22 cellular contexts compared by ENCODE assay signal in genomic region chr4:15990570-15991285, GRCh38. TPM values are rescaled to one million over a fixed set of nuclear protein-coding genes. Genes with fewer than 3 reads are reported as not detected.
"Had no signal": no experiment of that assay in that cellular context is flagged by ENCODE, and none has a peak within 500 bp of the region (broad histone marks: within the 10 kb centered on the region; RNA-seq: fewer than 3 reads in every experiment).

No MANE protein-coding gene starts in this region.

- H2AFZ ChIP-seq: neural progenitor cell had no signal

- H3K36me3 Mint-ChIP-seq: activated CD8-positive, alpha-beta memory T cell treated with anti-CD3 and anti-CD28 coated beads, Interleukin-2, amount 10 ng/mL, durations not matched to agents 7 days and 5 days; activated naive CD4-positive, alpha-beta T cell treated with anti-CD3 and anti-CD28 coated beads, Interleukin-2, amount 10 ng/mL, durations not matched to agents 7 days and 5 days; naive thymus-derived CD4-positive, alpha-beta T cell; stimulated activated naive B cell treated with anti-CD40 and anti-IgM and Interleukin-4, amounts not matched to agents 10 μg/mL and 1 μg/mL and 100 μg/mL, for 72 hours had no signal

- ATAC-seq: activated CD8-positive, alpha-beta memory T cell treated with anti-CD3 and anti-CD28 coated beads, Interleukin-2, amount 10 ng/mL, durations not matched to agents 7 days and 5 days; activated CD8-positive, alpha-beta T cell treated with anti-CD3 and anti-CD28 coated beads for 36 hours; body of pancreas; naive thymus-derived CD4-positive, alpha-beta T cell; stimulated activated naive B cell treated with anti-CD40 and anti-IgM and Interleukin-4, amounts not matched to agents 10 μg/mL and 1 μg/mL and 100 μg/mL, for 72 hours; T-helper 17 cell had no signal

- H3K4me1 Mint-ChIP-seq: activated naive CD4-positive, alpha-beta T cell treated with anti-CD3 and anti-CD28 coated beads, Interleukin-2, amount 10 ng/mL, durations not matched to agents 7 days and 5 days had no signal

- H3K36me3 ChIP-seq: gastrocnemius medialis, neural progenitor cell had no signal

- H3K27me3 Mint-ChIP-seq: stimulated activated naive B cell treated with anti-CD40 and anti-IgM and Interleukin-4, amounts not matched to agents 10 μg/mL and 1 μg/mL and 100 μg/mL, for 72 hours had no signal

- H3K4me1 ChIP-seq: body of pancreas, esophagus muscularis mucosa, gastrocnemius medialis, left ventricle myocardium inferior, neural progenitor cell had no signal

- DNase-seq: activated CD4-positive, alpha-beta T cell treated with anti-CD3 and anti-CD28 coated beads, Interleukin-2, amount 10 ng/mL, durations not matched to agents 7 days and 5 days; activated CD8-positive, alpha-beta memory T cell treated with anti-CD3 and anti-CD28 coated beads, Interleukin-2, amount 10 ng/mL, durations not matched to agents 7 days and 5 days; activated CD8-positive, alpha-beta T cell treated with anti-CD3 and anti-CD28 coated beads for 36 hours; activated effector memory CD4-positive, alpha-beta T cell treated with anti-CD3 and anti-CD28 coated beads, Interleukin-2, amount 50 U/mL, for 16 hours; activated naive CD4-positive, alpha-beta T cell treated with anti-CD3 and anti-CD28 coated beads, Interleukin-2, amount 10 ng/mL, durations not matched to agents 7 days and 5 days; activated T-cell treated with anti-CD3 and anti-CD28 coated beads for 4 hours; body of pancreas; dermis blood vessel endothelial cell; effector memory CD4-positive, alpha-beta T cell; gastrocnemius medialis; hippocampal formation; left ventricle myocardium inferior; naive thymus-derived CD4-positive, alpha-beta T cell; stimulated activated CD4-positive, alpha-beta T cell treated with anti-CD3 and anti-CD28 coated beads, Interleukin-2, amount 100 ng/mL, for 48 hours; stimulated activated CD8-positive, alpha-beta memory T cell treated with anti-CD3 and anti-CD28 coated beads, Interleukin-4, amount 100 ng/mL, for 48 hours; stimulated activated naive B cell treated with anti-CD40 and anti-IgM and Interleukin-4, amounts not matched to agents 10 μg/mL and 1 μg/mL and 100 μg/mL, for 72 hours; T-helper 17 cell had no signal

- H3K27ac ChIP-seq: body of pancreas, esophagus muscularis mucosa, gastrocnemius medialis, left ventricle myocardium inferior, neural progenitor cell had no signal

- H3K9me3 Mint-ChIP-seq: activated CD4-positive, alpha-beta T cell treated with anti-CD3 and anti-CD28 coated beads, Interleukin-2, amount 10 ng/mL, durations not matched to agents 7 days and 5 days; activated CD8-positive, alpha-beta T cell treated with anti-CD3 and anti-CD28 coated beads for 36 hours; activated naive CD4-positive, alpha-beta T cell treated with anti-CD3 and anti-CD28 coated beads, Interleukin-2, amount 10 ng/mL, durations not matched to agents 7 days and 5 days; naive thymus-derived CD4-positive, alpha-beta T cell; neural progenitor cell; stimulated activated naive B cell treated with anti-CD40 and anti-IgM and Interleukin-4, amounts not matched to agents 10 μg/mL and 1 μg/mL and 100 μg/mL, for 72 hours had no signal

- H3K27me3 ChIP-seq: body of pancreas, esophagus muscularis mucosa, gastrocnemius medialis, neural progenitor cell had no signal

- H3K9me3 ChIP-seq: body of pancreas, esophagus muscularis mucosa, gastrocnemius medialis, left ventricle myocardium inferior had no signal

- H3K4me3 Mint-ChIP-seq: activated CD4-positive, alpha-beta T cell treated with anti-CD3 and anti-CD28 coated beads, Interleukin-2, amount 10 ng/mL, durations not matched to agents 7 days and 5 days; activated CD8-positive, alpha-beta memory T cell treated with anti-CD3 and anti-CD28 coated beads, Interleukin-2, amount 10 ng/mL, durations not matched to agents 7 days and 5 days; activated CD8-positive, alpha-beta T cell treated with anti-CD3 and anti-CD28 coated beads for 36 hours; activated naive CD4-positive, alpha-beta T cell treated with anti-CD3 and anti-CD28 coated beads, Interleukin-2, amount 10 ng/mL, durations not matched to agents 7 days and 5 days; naive thymus-derived CD4-positive, alpha-beta T cell; neural progenitor cell; stimulated activated naive B cell treated with anti-CD40 and anti-IgM and Interleukin-4, amounts not matched to agents 10 μg/mL and 1 μg/mL and 100 μg/mL, for 72 hours; T-helper 17 cell had no signal

- H3K4me2 ChIP-seq: neural progenitor cell had no signal

- H3K9ac ChIP-seq: neural progenitor cell had no signal

- H3K4me3 ChIP-seq: body of pancreas, esophagus muscularis mucosa, gastrocnemius medialis, left ventricle myocardium inferior, neural progenitor cell had no signal

- H3K27ac Mint-ChIP-seq: activated CD4-positive, alpha-beta T cell treated with anti-CD3 and anti-CD28 coated beads, Interleukin-2, amount 10 ng/mL, durations not matched to agents 7 days and 5 days; activated CD8-positive, alpha-beta memory T cell treated with anti-CD3 and anti-CD28 coated beads, Interleukin-2, amount 10 ng/mL, durations not matched to agents 7 days and 5 days; activated CD8-positive, alpha-beta T cell treated with anti-CD3 and anti-CD28 coated beads for 36 hours; naive thymus-derived CD4-positive, alpha-beta T cell; neural progenitor cell; stimulated activated naive B cell treated with anti-CD40 and anti-IgM and Interleukin-4, amounts not matched to agents 10 μg/mL and 1 μg/mL and 100 μg/mL, for 72 hours; T-helper 17 cell had no signal

RNA-seq across cellular contexts. Expression of gene FGFBP2, which starts 27.8 kb away (rescaled TPM):
- total RNA-seq: dermis blood vessel endothelial cell, lung microvascular endothelial cell, renal cortical epithelial cell, ureter had no signal

RNA-seq across cellular contexts. Expression of gene FGFBP1, which starts 52.2 kb away (rescaled TPM):
- total RNA-seq: activated CD4-positive, alpha-beta T cell treated with anti-CD3 and anti-CD28 coated beads, Interleukin-2, amount 10 ng/mL, durations not matched to agents 7 days and 5 days; activated CD8-positive, alpha-beta memory T cell treated with anti-CD3 and anti-CD28 coated beads, Interleukin-2, amount 10 ng/mL, durations not matched to agents 7 days and 5 days; activated CD8-positive, alpha-beta T cell treated with anti-CD3 and anti-CD28 coated beads for 36 hours; body of pancreas; dermis blood vessel endothelial cell; gastrocnemius medialis; left ventricle myocardium inferior; lung microvascular endothelial cell; naive thymus-derived CD4-positive, alpha-beta T cell; T-helper 17 cell; ureter had no signal
- polyA plus RNA-seq: naive thymus-derived CD4-positive, alpha-beta T cell had no signal
